17 cellular contexts compared by ENCODE assay signal in the genomic region with DNA sequence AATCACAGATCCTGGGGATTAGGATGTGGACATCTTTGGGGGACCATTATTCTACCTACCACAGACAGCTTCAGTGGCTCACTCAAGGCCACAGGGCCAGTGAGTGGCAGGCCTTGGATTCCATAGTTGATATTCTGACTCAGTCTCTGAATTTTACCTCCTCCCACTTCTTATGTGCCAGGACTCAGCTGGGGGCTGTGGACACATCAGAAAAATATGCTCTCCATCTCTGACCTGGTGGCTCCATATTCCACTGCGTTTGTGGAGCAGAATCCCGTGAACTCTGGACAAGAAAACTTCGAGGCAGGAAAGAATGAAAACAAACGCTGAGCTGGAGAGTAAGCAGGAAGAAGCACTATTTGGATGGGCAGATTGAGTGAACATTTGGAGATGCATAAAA.
A peak's percentile ranks its signal among the peaks of the same experiment; 100 is the strongest.
DNase-seq lines count a peak whose midpoint lies in the region; ATAC-seq and TF ChIP-seq lines count a peak whose summit lies in the region.
"Had no signal": no experiment of that assay in that cellular context is flagged by ENCODE, and none has a peak within 500 bp of the region (broad histone marks: within the 10 kb centered on the region; RNA-seq: fewer than 3 reads in every experiment).

No MANE protein-coding gene starts in this region.

- CTCF ChIA-PET in Caco-2 (lab: Charles Lee): no interaction called here

- no peaks in the 10 kb centered on the region for H3K27me3 ChIP-seq in MG63
- H3K27me3 ChIP-seq in Caco-2 (replicated peaks; ENCODE audit: control insufficient read depth, insufficient read depth, low read length): no peaks in the 10 kb centered on the region

- H3K9me3 ChIP-seq in MG63 (no peaks in the 10 kb centered on the region), Caco-2 (no peaks in the 10 kb centered on the region; the same call in 1 of the 2 replicates)
- H3K9me3 ChIP-seq: SK-N-SH had no signal

- peak; percentile 3 for DNase-seq in MG63
- DNase-seq in astrocyte of the hippocampus (ENCODE audit: low read depth, low spot score): peak; percentile 34
- peak; percentile 27 for DNase-seq in kidney glomerular epithelial cell (lab: John Stamatoyannopoulos, UW)
- DNase-seq in Caco-2: no peak
- no peak for DNase-seq in activated naive CD8-positive, alpha-beta T cell treated with anti-CD3 and anti-CD28 coated beads, Interleukin-2, amount 50 U/mL, for 24 hours
- no peak for DNase-seq in stimulated activated CD4-positive, alpha-beta T cell treated with anti-CD3 and anti-CD28 coated beads, Interleukin-4, amount 100 ng/mL, for 24 hours
- DNase-seq: C1 segment of cervical spinal cord; CD8-positive, alpha-beta memory T cell; IMR-90; NCI-H1694; NCI-H446 treated with DMSO at 0.1 percent for 48 hours; NCI-H526 treated with DMSO at 0.1 percent for 48 hours; PC-3; RPMI8226; SHP77 treated with DMSO at 0.1 percent for 48 hours; SK-N-SH had no signal

- no peaks in the 10 kb centered on the region for H3K36me3 Mint-ChIP-seq in Caco-2 (ENCODE audit: insufficient read depth, unreplicated experiment)
- H3K36me3 Mint-ChIP-seq in activated naive CD8-positive, alpha-beta T cell treated with anti-CD3 and anti-CD28 coated beads, Interleukin-2, amount 50 U/mL, for 24 hours (ENCODE audit: low read depth): no peaks in the 10 kb centered on the region
- H3K36me3 Mint-ChIP-seq: CD8-positive, alpha-beta memory T cell had no signal

- no peak overlapping the region for H3K4me3 ChIP-seq in MG63
- no peak overlapping the region for H3K4me3 ChIP-seq in Caco-2 (ENCODE audit: low read depth, low read length)

- no TSS peak for BruUV-seq in Caco-2 (replicated peaks; lab: Mats Ljungman, UMichigan)

- ATAC-seq in GM19452 (IDR thresholded peaks at IDR 0.05; ENCODE audit: unreplicated experiment): no peak
- ATAC-seq in activated naive CD8-positive, alpha-beta T cell treated with anti-CD3 and anti-CD28 coated beads, Interleukin-2, amount 50 U/mL, for 24 hours: no peak
- ATAC-seq: PC-3 had no signal

- peaks cover 22% of the 10 kb centered on the region for H3K4me1 Mint-ChIP-seq in Caco-2 (ENCODE audit: low read depth, unreplicated experiment)
- H3K4me1 Mint-ChIP-seq in activated naive CD8-positive, alpha-beta T cell treated with anti-CD3 and anti-CD28 coated beads, Interleukin-2, amount 50 U/mL, for 24 hours: no peaks in the 10 kb centered on the region
- H3K4me1 Mint-ChIP-seq: CD8-positive, alpha-beta memory T cell had no signal

- H3K9me3 Mint-ChIP-seq in Caco-2 (ENCODE audit: unreplicated experiment): no peaks in the 10 kb centered on the region
- peaks cover 3% of the 10 kb centered on the region for H3K9me3 Mint-ChIP-seq in activated naive CD8-positive, alpha-beta T cell treated with anti-CD3 and anti-CD28 coated beads, Interleukin-2, amount 50 U/mL, for 24 hours
- H3K9me3 Mint-ChIP-seq: CD8-positive, alpha-beta memory T cell had no signal

- H3K36me3 ChIP-seq in MG63 (no peaks in the 10 kb centered on the region), Caco-2 (ENCODE audit: control insufficient read depth, insufficient read depth, low read length) (no peaks in the 10 kb centered on the region)

- intact Hi-C loops in Caco-2 (cut with micrococcal nuclease; ENCODE audit: unreplicated experiment): no loop called here

- no peak for TF ChIP-seq CTCF in Caco-2 (IDR thresholded peaks at IDR 0.05; ENCODE audit: insufficient read depth in 1 of 2, low read depth in 1 of 2, low read length in 1 of 2, severe bottlenecking in 1 of 2, unreplicated experiment in 1 of 2)

- no peak overlapping the region for H3K27ac Mint-ChIP-seq in Caco-2 (ENCODE audit: unreplicated experiment)
- H3K27ac Mint-ChIP-seq in activated naive CD8-positive, alpha-beta T cell treated with anti-CD3 and anti-CD28 coated beads, Interleukin-2, amount 50 U/mL, for 24 hours: no peak overlapping the region
- H3K27ac Mint-ChIP-seq: CD8-positive, alpha-beta memory T cell had no signal

- no peaks in the 10 kb centered on the region for H3K27me3 Mint-ChIP-seq in Caco-2 (ENCODE audit: insufficient read depth, unreplicated experiment)
- no peaks in the 10 kb centered on the region for H3K27me3 Mint-ChIP-seq in activated naive CD8-positive, alpha-beta T cell treated with anti-CD3 and anti-CD28 coated beads, Interleukin-2, amount 50 U/mL, for 24 hours

- POLR2A ChIA-PET in Caco-2 (lab: Charles Lee): no interaction called here

- no peak overlapping the region for H3K4me3 Mint-ChIP-seq in Caco-2 (ENCODE audit: unreplicated experiment)
- H3K4me3 Mint-ChIP-seq in activated naive CD8-positive, alpha-beta T cell treated with anti-CD3 and anti-CD28 coated beads, Interleukin-2, amount 50 U/mL, for 24 hours: no peak overlapping the region
- H3K4me3 Mint-ChIP-seq: CD8-positive, alpha-beta memory T cell had no signal

- peaks cover 33% of the 10 kb centered on the region for H3K4me1 ChIP-seq in Caco-2

Comparison
In these comparisons a context has a peak if more than half of its experiments do, and no peak if none do; other contexts are left out.
1. DNase-seq: peak in MG63 (single experiment), astrocyte of the hippocampus (single experiment) and kidney glomerular epithelial cell (single experiment); none in Caco-2 (0 of 2), activated naive CD8-positive, alpha-beta T cell treated with anti-CD3 and anti-CD28 coated beads, Interleukin-2, amount 50 U/mL, for 24 hours (single experiment) and stimulated activated CD4-positive, alpha-beta T cell treated with anti-CD3 and anti-CD28 coated beads, Interleukin-4, amount 100 ng/mL, for 24 hours (single experiment).